Comparison of ENCODE assay signal across 8 cellular contexts in genomic region chr16:11560701-11561439, GRCh38. TPM values are rescaled to one million over a fixed set of nuclear protein-coding genes. Genes with fewer than 3 reads are reported as not detected.
DNase-seq lines count a peak whose midpoint lies in the region; ATAC-seq and TF ChIP-seq lines count a peak whose summit lies in the region.

No MANE protein-coding gene starts in this region.

- H3K36me3 Mint-ChIP-seq in naive thymus-derived CD8-positive, alpha-beta T cell: peaks cover 0 to 29% (median 19%) of the 10 kb centered on the region in 3 donors
- H3K36me3 Mint-ChIP-seq in type B pancreatic cell: peaks cover 15% of the 10 kb centered on the region
- peaks cover 29 to 54% of the 10 kb centered on the region in 2 donors for H3K36me3 Mint-ChIP-seq in CD14-positive monocyte

- H3K4me3 Mint-ChIP-seq in naive thymus-derived CD8-positive, alpha-beta T cell: peak overlapping the region; percentile 78 to 94 (median 83)
- H3K4me3 Mint-ChIP-seq in type B pancreatic cell (peak overlapping the region; percentile 67), CD14-positive monocyte (peak overlapping the region in 1 of 2 donors; percentile 45)

- no peak for TF ChIP-seq CTCF in choroid plexus epithelial cell (conservative IDR thresholded peaks at IDR 0.05; ENCODE audit: low read depth, low read length)
- no peak for TF ChIP-seq CTCF in type B pancreatic cell (conservative IDR thresholded peaks at IDR 0.05)
- no peak for TF ChIP-seq CTCF in CD14-positive monocyte (IDR thresholded peaks at IDR 0.05)

- H3K27me3 Mint-ChIP-seq in naive thymus-derived CD8-positive, alpha-beta T cell: no peaks in the 10 kb centered on the region
- H3K27me3 Mint-ChIP-seq in type B pancreatic cell (no peaks in the 10 kb centered on the region), CD14-positive monocyte (ENCODE audit: low read depth in 3 of 3) (peaks cover 0 to 14% (median 1%) of the 10 kb centered on the region in 3 donors)

- H3K9me3 Mint-ChIP-seq in naive thymus-derived CD8-positive, alpha-beta T cell: peaks cover 0 to 2% (median 0%) of the 10 kb centered on the region in 9 donors
- H3K9me3 Mint-ChIP-seq in type B pancreatic cell: no peaks in the 10 kb centered on the region
- peaks cover 5 to 10% (median 8%) of the 10 kb centered on the region in 7 donors for H3K9me3 Mint-ChIP-seq in CD14-positive monocyte

- H3K4me3 ChIP-seq in choroid plexus epithelial cell (ENCODE audit: low read depth, low read length): no peak overlapping the region

- H3K4me1 Mint-ChIP-seq in naive thymus-derived CD8-positive, alpha-beta T cell: peaks cover 41 to 90% (median 81%) of the 10 kb centered on the region in 4 donors
- peaks cover 29% of the 10 kb centered on the region for H3K4me1 Mint-ChIP-seq in type B pancreatic cell (ENCODE audit: unreplicated experiment)
- peaks cover 29% of the 10 kb centered on the region for H3K4me1 Mint-ChIP-seq in CD14-positive monocyte

- ATAC-seq in naive thymus-derived CD8-positive, alpha-beta T cell: peak; percentile 88 to 90

- DNase-seq in stimulated activated CD4-positive, alpha-beta T cell treated with anti-CD3 and anti-CD28 coated beads, Interleukin-12 subunit alpha, Interleukin-12 subunit beta, amount 100 ng/mL, for 48 hours (ENCODE audit: low read depth in 2 of 3, low spot score in 1 of 3): peak in 2 of 3 donors; percentile 35 to 41
- DNase-seq in stimulated activated CD4-positive, alpha-beta T cell treated with anti-CD3 and anti-CD28 coated beads, Interleukin-12 subunit alpha, Interleukin-12 subunit beta, amount 100 ng/mL, for 4 hours: no peak
- DNase-seq in choroid plexus epithelial cell (ENCODE audit: low read depth): peak; percentile 78
- DNase-seq in naive thymus-derived CD8-positive, alpha-beta T cell: peak; percentile 41 to 92 (median 85)
- no peak for DNase-seq in type B pancreatic cell (ENCODE audit: extremely low spot score, unreplicated experiment)
- DNase-seq in nucleus accumbens (lab: John Stamatoyannopoulos, UW): no peak
- no peak for DNase-seq in CD14-positive monocyte (ENCODE audit: low spot score)
- DNase-seq in LoVo (ENCODE audit: low spot score): no peak

- POLR2A ChIA-PET in naive thymus-derived CD8-positive, alpha-beta T cell (lab: Charles Lee): interaction anchor here (0.6 to 2.9 kb wide), 17 partner anchors 11 to 99 kb away, joined by 3 to 21 read pairs (median 4); partner anchors contain the start of gene LITAF

- H3K27ac Mint-ChIP-seq in naive thymus-derived CD8-positive, alpha-beta T cell: peak overlapping the region; percentile 95 to 100 (median 100)
- peak overlapping the region; percentile 96 for H3K27ac Mint-ChIP-seq in type B pancreatic cell
- H3K27ac Mint-ChIP-seq in CD14-positive monocyte: peak overlapping the region in 3 of 7 donors; percentile 27 to 76 (median 31)

- intact Hi-C loops in CD14-positive monocyte (cut with micrococcal nuclease): no loop called here

RNA-seq across cellular contexts. Expression of gene LITAF, which starts 25.8 kb away (rescaled TPM):
- 100 to 1,000 TPM; 169 to 176 TPM for total RNA-seq in naive thymus-derived CD8-positive, alpha-beta T cell
- polyA plus RNA-seq in naive thymus-derived CD8-positive, alpha-beta T cell: 100 to 1,000 TPM; 553 to 770 (median 597) TPM
- total RNA-seq in type B pancreatic cell (ENCODE audit: low replicate concordance): 49.8 and 66.6 TPM in 2 replicates
- 100 to 1,000 TPM in 1 of 2 donors, 10 to 100 TPM in 1; 69.0 to 118 TPM for polyA plus RNA-seq in CD14-positive monocyte

Comparison
In these comparisons a context has a peak if more than half of its experiments do, and no peak if none do; other contexts are left out.
1. DNase-seq: peak in stimulated activated CD4-positive, alpha-beta T cell treated with anti-CD3 and anti-CD28 coated beads, Interleukin-12 subunit alpha, Interleukin-12 subunit beta, amount 100 ng/mL, for 48 hours (2 of 3), choroid plexus epithelial cell (single experiment) and naive thymus-derived CD8-positive, alpha-beta T cell (10 of 10); none in stimulated activated CD4-positive, alpha-beta T cell treated with anti-CD3 and anti-CD28 coated beads, Interleukin-12 subunit alpha, Interleukin-12 subunit beta, amount 100 ng/mL, for 4 hours (single experiment), type B pancreatic cell (single experiment), nucleus accumbens (0 of 56), CD14-positive monocyte (single experiment) and LoVo (single experiment).